In genomic region chr5:55427157-55427556, GRCh38 we compare ENCODE assay signal across 13 cellular contexts.
DNase-seq lines count a peak whose midpoint lies in the region; ATAC-seq and TF ChIP-seq lines count a peak whose summit lies in the region.
"Had no signal": no experiment of that assay in that cellular context is flagged by ENCODE, and none has a peak within 500 bp of the region (broad histone marks: within the 10 kb centered on the region; RNA-seq: fewer than 3 reads in every experiment).

No MANE protein-coding gene starts in this region.

- no peak overlapping the region for H3K4me3 ChIP-seq in SJCRH30
- H3K4me3 ChIP-seq in foreskin fibroblast (ENCODE audit: low read depth in 1 of 2, low read length in 2 of 2): no peak overlapping the region
- H3K4me3 ChIP-seq in smooth muscle cell: no peak overlapping the region
- no peak overlapping the region for H3K4me3 ChIP-seq in lower leg skin (ENCODE audit: low read depth, poor library complexity, severe bottlenecking)
- H3K4me3 ChIP-seq: A549 had no signal

- H4K20me1 ChIP-seq in smooth muscle cell (ENCODE audit: low read depth): peaks cover 10% of the 10 kb centered on the region

- no peaks in the 10 kb centered on the region for H3K9me3 ChIP-seq in SJCRH30 (replicated peaks)
- no peaks in the 10 kb centered on the region for H3K9me3 ChIP-seq in smooth muscle cell (replicated peaks; ENCODE audit: low read depth)

- no peak for ATAC-seq in GM18861 (IDR thresholded peaks at IDR 0.05; ENCODE audit: unreplicated experiment)
- ATAC-seq: A549, Panc1 had no signal

- no peaks in the 10 kb centered on the region for H3K27me3 ChIP-seq in SJCRH30
- no peaks in the 10 kb centered on the region for H3K27me3 ChIP-seq in smooth muscle cell (ENCODE audit: low read depth)

- H3K79me2 ChIP-seq in smooth muscle cell (ENCODE audit: low read depth): no peaks in the 10 kb centered on the region

- no peak overlapping the region for H3K9ac ChIP-seq in smooth muscle cell (ENCODE audit: low read depth)

- no peak overlapping the region for H2AFZ ChIP-seq in smooth muscle cell (ENCODE audit: low read depth)

- intact Hi-C loops in lower leg skin (cut with DNase I; ENCODE audit: low total_unique reads): no loop called here

- H3K4me2 ChIP-seq in smooth muscle cell: peak overlapping the region; percentile 31
- H3K4me2 ChIP-seq: A549 had no signal

- H3K36me3 ChIP-seq in SJCRH30 (peaks cover 77% of the 10 kb centered on the region), smooth muscle cell (ENCODE audit: low read depth) (peaks cover 8% of the 10 kb centered on the region)

- no peak for TF ChIP-seq POLR2A in lower leg skin (IDR thresholded peaks at IDR 0.05)

- 88% methylated on average over 1 of the region's 1 CpG for WGBS in smooth muscle cell (ENCODE audit: low lambda C conversion rate)
- 73 to 86% methylated on average over 1 of the region's 1 CpG for WGBS in lower leg skin, 2 donors

- no peak overlapping the region for H3K27ac ChIP-seq in SJCRH30
- H3K27ac ChIP-seq in smooth muscle cell (ENCODE audit: low read depth): peak overlapping the region; percentile 19
- H3K27ac ChIP-seq: A549 had no signal

- H3F3A ChIP-seq in smooth muscle cell (ENCODE audit: low read depth): peaks cover 22% of the 10 kb centered on the region

- H3K4me1 ChIP-seq in SJCRH30: peaks cover 12% of the 10 kb centered on the region
- H3K4me1 ChIP-seq in smooth muscle cell (ENCODE audit: low read depth): no peaks in the 10 kb centered on the region

- DNase-seq in NCI-H2029 (lab: John Stamatoyannopoulos, UW) (peak; percentile 11), NCI-H2029 treated with DMSO at 0.1 percent for 48 hours (lab: John Stamatoyannopoulos, UW) (no peak), SJCRH30 (peak; percentile 58 to 72), foreskin fibroblast (peak; percentile 84 to 92), smooth muscle cell (lab: John Stamatoyannopoulos, UW; ENCODE audit: unreplicated experiment) (no peak), HuH-7 (ENCODE audit: low spot score) (no peak), lower leg skin (ENCODE audit: low spot score in 2 of 2) (no peak)
- DNase-seq: activated CD4-positive, alpha-beta T cell treated with anti-CD3 and anti-CD28 coated beads for 48 hours; stimulated activated CD4-positive, alpha-beta T cell treated with anti-CD3 and anti-CD28 coated beads, Interleukin-2, amount 100 ng/mL, for 24 hours; trophoblast cell had no signal

- TF ChIP-seq CTCF in foreskin fibroblast (IDR thresholded peaks at IDR 0.05; ENCODE audit: low read depth, low read length): no peak
- no peak for TF ChIP-seq CTCF in smooth muscle cell (IDR thresholded peaks at IDR 0.05; ENCODE audit: borderline replicate concordance, insufficient read depth, poor library complexity, severe bottlenecking)
- no peak for TF ChIP-seq CTCF in lower leg skin (IDR thresholded peaks at IDR 0.05)

Comparison
In these comparisons a context has a peak if more than half of its experiments do, and no peak if none do; other contexts are left out.
1. DNase-seq: peak in NCI-H2029 (single experiment), SJCRH30 (2 of 2) and foreskin fibroblast (2 of 2); none in NCI-H2029 treated with DMSO at 0.1 percent for 48 hours (single experiment), smooth muscle cell (single experiment), HuH-7 (single experiment) and lower leg skin (0 of 2).